In genomic region chr9:116497081-116497480, GRCh38 we compare ENCODE assay signal across 24 cellular contexts.
DNase-seq lines count a peak whose midpoint lies in the region; ATAC-seq, FAIRE-seq and TF ChIP-seq lines count a peak whose summit lies in the region.
"Had no signal": no experiment of that assay in that cellular context is flagged by ENCODE, and none has a peak within 500 bp of the region (broad histone marks: within the 10 kb centered on the region; RNA-seq: fewer than 3 reads in every experiment).

No MANE protein-coding gene starts in this region.

- intact Hi-C loops in left cardiac atrium (cut with DNase I), result loop anchor here in 1 of 2 donors (5.0 to 10.0 kb wide), 2 partner anchors 70 to 148 kb away; no protein-coding TSS in a partner anchor
- intact Hi-C loops in MCF 10A (cut with micrococcal nuclease), result loop anchor here (10.0 kb wide), 1 partner anchor 802 kb away; no protein-coding TSS in a partner anchor

- DNase-seq in A549 (ENCODE audit: low read depth in 1 of 2, low spot score in 1 of 2), result no peak
- peak; percentile 20 for DNase-seq in GM23338 (ENCODE audit: low spot score)
- DNase-seq in bronchial epithelial cell (ENCODE audit: low read depth), result no peak
- no peak for DNase-seq in left cardiac atrium
- DNase-seq in MCF 10A (ENCODE audit: unreplicated experiment), result no peak
- no peak for DNase-seq in HTR-8/SVneo (ENCODE audit: insufficient read length, low spot score)
- DNase-seq in NCI-H1048 (lab: John Stamatoyannopoulos, UW), result no peak
- no peak for DNase-seq in kidney tubule cell (ENCODE audit: low spot score)
- DNase-seq: activated T-cell treated with anti-CD3 and anti-CD28 coated beads, Interleukin-2, amount 50 U/mL, for 24 hours; C1 segment of cervical spinal cord; DND-41; KG1; midbrain; naive thymus-derived CD8-positive, alpha-beta T cell; NCI-H2171; NCI-H524; Peyer's patch; spleen; stimulated activated CD4-positive, alpha-beta T cell treated with anti-CD3 and anti-CD28 coated beads, Interleukin-2, amount 100 ng/mL, for 48 hours; substantia nigra had no signal

- FAIRE-seq in A549 (lab: Jason Lieb, UNC) (no peak), bronchial epithelial cell (lab: Jason Lieb, UNC) (peak; percentile 7), HTR-8/SVneo (lab: Jason Lieb, UNC) (no peak)

- no peaks in the 10 kb centered on the region for H3K9me3 ChIP-seq in A549
- H3K9me3 ChIP-seq: Peyer's patch, spleen had no signal

- BruUV-seq in MCF 10A (replicated peaks; lab: Mats Ljungman, UMichigan), result no TSS peak

- no peak for TF ChIP-seq CTCF in A549 (IDR thresholded peaks at IDR 0.05)
- peak in 1 of 2 experiments; percentile 29; a peak in 2 of 4 replicates for TF ChIP-seq CTCF in GM23338 (conservative IDR thresholded peaks at IDR 0.05; ENCODE audit: low read depth in 2 of 2)
- no peak for TF ChIP-seq CTCF in bronchial epithelial cell (IDR thresholded peaks at IDR 0.05; ENCODE audit: insufficient read depth, low read length, severe bottlenecking)
- no peak for TF ChIP-seq CTCF in MCF 10A (IDR thresholded peaks at IDR 0.05; ENCODE audit: unreplicated experiment)

- no peak overlapping the region for H2AFZ ChIP-seq in GM23338

- H3K36me3 ChIP-seq in GM23338 (ENCODE audit: insufficient read depth) (no peaks in the 10 kb centered on the region), bronchial epithelial cell (ENCODE audit: control insufficient read depth, insufficient read depth, low read length) (no peaks in the 10 kb centered on the region)
- H3K36me3 ChIP-seq: Peyer's patch, spleen had no signal

- H3F3A ChIP-seq in GM23338 (replicated peaks; ENCODE audit: low read depth), result no peaks in the 10 kb centered on the region

- H3K4me1 Mint-ChIP-seq in GM23338 (peaks cover 20% of the 10 kb centered on the region), MCF 10A (ENCODE audit: insufficient read depth, unreplicated experiment) (peaks cover 15% of the 10 kb centered on the region)

- H3K4me1 ChIP-seq in A549 (peaks cover 56% of the 10 kb centered on the region), GM23338 (ENCODE audit: insufficient read depth) (peaks cover 15% of the 10 kb centered on the region; the same call in 1 of the 2 replicates)
- H3K4me1 ChIP-seq: spleen had no signal

- CTCF ChIA-PET in A549 (lab: Yijun Ruan, JAX), result interaction anchor here (0.6 to 1.7 kb wide), 2 partner anchors 9 to 20 kb away, joined by 3 to 6 read pairs; no protein-coding TSS in a partner anchor
- CTCF ChIA-PET in MCF 10A (lab: Yijun Ruan, JAX), result interaction anchor here (0.6 to 3.4 kb wide), 5 partner anchors 10 to 1963 kb away, joined by 3 to 21 read pairs (median 3); no protein-coding TSS in a partner anchor

- H3K27ac ChIP-seq in A549, result peak overlapping the region; percentile 74 to 85
- H3K27ac ChIP-seq in GM23338 (ENCODE audit: low read depth), result no peak overlapping the region
- H3K27ac ChIP-seq: coronary artery, Peyer's patch, spleen had no signal

- no peaks in the 10 kb centered on the region for H3K36me3 Mint-ChIP-seq in GM23338 (ENCODE audit: low read depth)
- no peaks in the 10 kb centered on the region for H3K36me3 Mint-ChIP-seq in MCF 10A (ENCODE audit: insufficient read depth, unreplicated experiment)
- H3K36me3 Mint-ChIP-seq: stimulated activated effector memory CD8-positive, alpha-beta T cell treated with anti-CD3 and anti-CD28 coated beads, Interleukin-12 subunit alpha, Interleukin-12 subunit beta, amount 100 ng/mL, for 72 hours had no signal

- TF ChIP-seq POLR2A in A549 (IDR thresholded peaks at IDR 0.05; ENCODE audit: low read length), result no peak

- H3K27me3 ChIP-seq in GM23338 (ENCODE audit: insufficient read depth) (no peaks in the 10 kb centered on the region), bronchial epithelial cell (ENCODE audit: control insufficient read depth, insufficient read depth, low read length) (no peaks in the 10 kb centered on the region)
- H3K27me3 ChIP-seq: Peyer's patch, spleen had no signal

- H3K27me3 Mint-ChIP-seq in GM23338 (ENCODE audit: insufficient read depth, low read depth, poor library complexity) (peaks cover 9% of the 10 kb centered on the region), MCF 10A (ENCODE audit: insufficient read depth, unreplicated experiment) (no peaks in the 10 kb centered on the region)
- H3K27me3 Mint-ChIP-seq: activated T-cell treated with anti-CD3 and anti-CD28 coated beads, Interleukin-2, amount 50 U/mL, for 24 hours had no signal

- H3K4me2 ChIP-seq in A549 (no peak overlapping the region), GM23338 (no peak overlapping the region)

- H3K79me2 ChIP-seq in GM23338 (replicated peaks; ENCODE audit: insufficient read depth), result no peaks in the 10 kb centered on the region

- H3K4me3 Mint-ChIP-seq in GM23338 (no peak overlapping the region), MCF 10A (ENCODE audit: unreplicated experiment) (no peak overlapping the region)
- H3K4me3 Mint-ChIP-seq: activated T-cell treated with anti-CD3 and anti-CD28 coated beads, Interleukin-2, amount 50 U/mL, for 24 hours; naive thymus-derived CD8-positive, alpha-beta T cell; stimulated activated effector memory CD8-positive, alpha-beta T cell treated with anti-CD3 and anti-CD28 coated beads, Interleukin-12 subunit alpha, Interleukin-12 subunit beta, amount 100 ng/mL, for 72 hours; T-helper 1 cell treated with Interleukin-12 subunit alpha and Interleukin-12 subunit beta and Interleukin-4 antibody, amounts not matched to agents 30 μg/mL and 1 μg/mL, for 36 hours had no signal

- no peak for TF ChIP-seq RAD21 in A549 (conservative IDR thresholded peaks at IDR 0.05 in 1 of 2, IDR thresholded peaks at IDR 0.05 in 1 of 2)

- WGBS in A549 (ENCODE audit: missing lambda C conversion rate), result 90% methylated on average over 3 of the region's 3 CpGs

- no peak overlapping the region for H3K27ac Mint-ChIP-seq in GM23338
- H3K27ac Mint-ChIP-seq in MCF 10A (ENCODE audit: low read depth, unreplicated experiment), result no peak overlapping the region
- H3K27ac Mint-ChIP-seq: activated T-cell treated with anti-CD3 and anti-CD28 coated beads, Interleukin-2, amount 50 U/mL, for 24 hours; naive thymus-derived CD8-positive, alpha-beta T cell; stimulated activated effector memory CD8-positive, alpha-beta T cell treated with anti-CD3 and anti-CD28 coated beads, Interleukin-12 subunit alpha, Interleukin-12 subunit beta, amount 100 ng/mL, for 72 hours; T-helper 1 cell treated with Interleukin-12 subunit alpha and Interleukin-12 subunit beta and Interleukin-4 antibody, amounts not matched to agents 30 μg/mL and 1 μg/mL, for 36 hours had no signal

- H3K4me3 ChIP-seq in A549 (no peak overlapping the region), GM23338 (no peak overlapping the region), bronchial epithelial cell (ENCODE audit: low read depth, low read length) (no peak overlapping the region)
- H3K4me3 ChIP-seq: coronary artery, Peyer's patch, spleen had no signal

- ATAC-seq in A549 (no peak), GM23338 (no peak), left cardiac atrium (peak; percentile 19 to 52)
- ATAC-seq: left lobe of liver; naive thymus-derived CD8-positive, alpha-beta T cell; stimulated activated effector memory CD8-positive, alpha-beta T cell treated with anti-CD3 and anti-CD28 coated beads, Interleukin-12 subunit alpha, Interleukin-12 subunit beta, amount 100 ng/mL, for 72 hours had no signal

- no peaks in the 10 kb centered on the region for H4K20me1 ChIP-seq in GM23338 (replicated peaks; ENCODE audit: insufficient read depth)

- no peak for TF ChIP-seq EP300 in A549 (IDR thresholded peaks at IDR 0.05)

- no peaks in the 10 kb centered on the region for H3K9me2 ChIP-seq in GM23338 (ENCODE audit: insufficient read depth)

- POLR2A ChIA-PET in A549 (lab: Yijun Ruan, JAX) (no interaction called here), MCF 10A (lab: Yijun Ruan, JAX) (interaction anchor here (1.0 kb wide), 1 partner anchor 9 kb away, joined by 3 read pairs; no protein-coding TSS in a partner anchor)

- no peaks in the 10 kb centered on the region for H3K9me3 Mint-ChIP-seq in GM23338
- H3K9me3 Mint-ChIP-seq in MCF 10A (ENCODE audit: unreplicated experiment), result no peaks in the 10 kb centered on the region
- H3K9me3 Mint-ChIP-seq: activated T-cell treated with anti-CD3 and anti-CD28 coated beads, Interleukin-2, amount 50 U/mL, for 24 hours; T-helper 1 cell treated with Interleukin-12 subunit alpha and Interleukin-12 subunit beta and Interleukin-4 antibody, amounts not matched to agents 30 μg/mL and 1 μg/mL, for 36 hours had no signal

TF ChIP-seq in A549, 52 proteins besides CTCF, POLR2A, EP300 and RAD21:
- no peak for TF ChIP-seq CBX2 (IDR thresholded peaks at IDR 0.05; ENCODE audit: borderline replicate concordance, low read depth)

TF ChIP-seq in GM23338, 12 proteins besides CTCF, POLR2A, EP300 and RAD21 (continues in another document):
- TF ChIP-seq EZH2phosphoT487 (IDR thresholded peaks at IDR 0.05; ENCODE audit: unreplicated experiment), result no peak
- no peak for TF ChIP-seq CREB1 (CRISPR knock-in tag; IDR thresholded peaks at IDR 0.05; ENCODE audit: low read depth)
- TF ChIP-seq POLR2AphosphoS5 (IDR thresholded peaks at IDR 0.05; ENCODE audit: low read depth), result no peak
- no peak for TF ChIP-seq NANOG (IDR thresholded peaks at IDR 0.05; ENCODE audit: borderline replicate concordance)
- TF ChIP-seq EZH2 (IDR thresholded peaks at IDR 0.05; ENCODE audit: low read depth, unreplicated experiment), result no peak

Comparison
In these comparisons a context has a peak if more than half of its experiments do, and no peak if none do; other contexts are left out.
1. ATAC-seq: peak in left cardiac atrium (2 of 2); none in A549 (0 of 2) and GM23338 (single experiment).